ENCODE assay signal across 8 cellular contexts in the genomic region with DNA sequence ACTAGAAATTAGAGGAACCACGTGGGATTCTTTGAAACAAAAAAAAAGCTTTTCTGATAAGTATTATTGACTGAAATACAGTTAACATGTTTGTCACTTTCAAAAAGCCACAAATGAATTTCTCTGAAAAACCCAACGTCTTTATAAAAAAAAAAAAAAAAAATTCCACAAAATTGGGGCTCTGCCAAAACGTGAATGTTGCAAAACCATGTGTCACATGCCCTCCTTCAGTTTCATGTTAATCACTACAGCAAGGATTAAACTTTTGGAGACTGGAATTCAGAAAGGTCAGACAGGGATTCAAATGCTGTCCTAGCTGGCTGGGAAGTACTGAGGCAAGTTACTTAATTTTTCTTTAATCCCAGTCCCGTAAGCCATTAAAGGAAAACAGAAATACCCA.
DNase-seq lines count a peak whose midpoint lies in the region; ATAC-seq and TF ChIP-seq lines count a peak whose summit lies in the region.

No MANE protein-coding gene starts in this region.

- H3K9me3 ChIP-seq in muscle layer of colon (ENCODE audit: low read length) (no peaks in the 10 kb centered on the region), neural progenitor cell (ENCODE audit: low read depth) (no peaks in the 10 kb centered on the region)

- no peaks in the 10 kb centered on the region for H3K79me2 ChIP-seq in neural progenitor cell (ENCODE audit: low read depth)

- H3F3A ChIP-seq in neural progenitor cell (ENCODE audit: low read depth), result peaks cover 3% of the 10 kb centered on the region

- no peak overlapping the region for H3K9ac ChIP-seq in muscle layer of colon (ENCODE audit: low read length)
- H3K9ac ChIP-seq in neural progenitor cell, result no peak overlapping the region

- H3K4me3 ChIP-seq in NB4 (ENCODE audit: low read depth, low read length) (no peak overlapping the region), muscle layer of colon (ENCODE audit: low read depth in 1 of 2, low read length in 2 of 2) (no peak overlapping the region), neural progenitor cell (no peak overlapping the region)

- TF ChIP-seq POLR2A in NB4 (IDR thresholded peaks at IDR 0.05; ENCODE audit: extremely low read depth, insufficient read length), result no peak

- H3K9me3 Mint-ChIP-seq in CD14-positive monocyte (peaks cover 0 to 2% (median 0%) of the 10 kb centered on the region in 7 donors), neural progenitor cell (no peaks in the 10 kb centered on the region)
- no peaks in the 10 kb centered on the region for H3K9me3 Mint-ChIP-seq in central memory CD8-positive, alpha-beta T cell

- H3K27me3 ChIP-seq in muscle layer of colon (ENCODE audit: control insufficient read depth in 1 of 2, insufficient read depth in 2 of 2, low read length in 2 of 2), result no peaks in the 10 kb centered on the region
- no peaks in the 10 kb centered on the region for H3K27me3 ChIP-seq in neural progenitor cell

- peaks cover 3% of the 10 kb centered on the region in 2 donors for H3K36me3 Mint-ChIP-seq in CD14-positive monocyte
- H3K36me3 Mint-ChIP-seq in central memory CD8-positive, alpha-beta T cell (ENCODE audit: insufficient read depth), result peaks cover 36% of the 10 kb centered on the region
- no peaks in the 10 kb centered on the region for H3K36me3 Mint-ChIP-seq in neural progenitor cell

- no peak overlapping the region for H2AFZ ChIP-seq in neural progenitor cell (replicated peaks)

- peak overlapping the region; percentile 82 to 95 (median 89) for H3K27ac Mint-ChIP-seq in CD14-positive monocyte
- peak overlapping the region; percentile 84 for H3K27ac Mint-ChIP-seq in central memory CD8-positive, alpha-beta T cell (ENCODE audit: low read depth)
- no peak overlapping the region for H3K27ac Mint-ChIP-seq in neural progenitor cell

- DNase-seq in CD14-positive monocyte (ENCODE audit: low spot score) (peak; percentile 54), NB4 (ENCODE audit: low read depth) (peak; percentile 34), OCI-M2 (lab: John Stamatoyannopoulos, UW; ENCODE audit: unreplicated experiment) (no peak), neural progenitor cell (ENCODE audit: low spot score) (no peak)
- DNase-seq in central memory CD8-positive, alpha-beta T cell (ENCODE audit: low spot score in 2 of 2), result no peak

- H4K20me1 ChIP-seq in neural progenitor cell (ENCODE audit: low read depth), result no peaks in the 10 kb centered on the region

- peaks cover 64% of the 10 kb centered on the region for H3K4me1 Mint-ChIP-seq in CD14-positive monocyte
- peaks cover 90% of the 10 kb centered on the region for H3K4me1 Mint-ChIP-seq in central memory CD8-positive, alpha-beta T cell
- peaks cover 13% of the 10 kb centered on the region for H3K4me1 Mint-ChIP-seq in neural progenitor cell

- no peak for ATAC-seq in central memory CD8-positive, alpha-beta T cell (replicated peaks; ENCODE audit: extremely low read depth, poor library complexity, severe bottlenecking)
- ATAC-seq in GM19397 (IDR thresholded peaks at IDR 0.05; ENCODE audit: unreplicated experiment) (no peak), GM19395 (IDR thresholded peaks at IDR 0.05; ENCODE audit: unreplicated experiment) (no peak)

- H3K27ac ChIP-seq in muscle layer of colon (ENCODE audit: low read depth, low read length) (peak overlapping the region; percentile 31), neural progenitor cell (no peak overlapping the region)

- TF ChIP-seq CTCF in CD14-positive monocyte (IDR thresholded peaks at IDR 0.05) (no peak), NB4 (IDR thresholded peaks at IDR 0.05; ENCODE audit: low read depth, low read length) (no peak), neural progenitor cell (IDR thresholded peaks at IDR 0.05) (no peak)

- no peak overlapping the region for H3K4me2 ChIP-seq in neural progenitor cell

- no peaks in the 10 kb centered on the region for H3K36me3 ChIP-seq in muscle layer of colon (ENCODE audit: insufficient read depth, low read length)
- H3K36me3 ChIP-seq in neural progenitor cell, result no peaks in the 10 kb centered on the region

- intact Hi-C loops in CD14-positive monocyte (cut with micrococcal nuclease), result loop anchor here (2.0 to 10.0 kb wide), 3 partner anchors 15 to 50 kb away; no protein-coding TSS in a partner anchor

- H3K27me3 Mint-ChIP-seq in CD14-positive monocyte (ENCODE audit: low read depth in 3 of 3) (peaks cover 0 to 5% (median 0%) of the 10 kb centered on the region in 3 donors), neural progenitor cell (ENCODE audit: insufficient read depth, low read depth) (peaks cover 2% of the 10 kb centered on the region)
- no peaks in the 10 kb centered on the region for H3K27me3 Mint-ChIP-seq in central memory CD8-positive, alpha-beta T cell

- H3K4me3 Mint-ChIP-seq in CD14-positive monocyte (peak overlapping the region; percentile 34 to 76), neural progenitor cell (no peak overlapping the region)
- H3K4me3 Mint-ChIP-seq in central memory CD8-positive, alpha-beta T cell, result peak overlapping the region; percentile 65

- H3K4me1 ChIP-seq in muscle layer of colon (ENCODE audit: insufficient read depth, low read length) (peaks cover 76% of the 10 kb centered on the region), neural progenitor cell (peaks cover 5% of the 10 kb centered on the region)

Comparison
In these comparisons a context has a peak if more than half of its experiments do, and no peak if none do; other contexts are left out.
1. DNase-seq: peak in CD14-positive monocyte (single experiment) and NB4 (single experiment); none in central memory CD8-positive, alpha-beta T cell (0 of 2), OCI-M2 (single experiment) and neural progenitor cell (single experiment).